In genomic region chr19:5220361-5220760, GRCh38 we compare ENCODE assay signal across 29 cellular contexts.
"Had no signal": no experiment of that assay in that cellular context is flagged by ENCODE, and none has a peak within 500 bp of the region (broad histone marks: within the 10 kb centered on the region; RNA-seq: fewer than 3 reads in every experiment).

No MANE protein-coding gene starts in this region.

- H3K9me3 ChIP-seq: colonic mucosa, esophagus squamous epithelium, gastroesophageal sphincter, heart right ventricle had no signal

- H3K4me1 Mint-ChIP-seq: activated T-helper 17 cell treated with anti-CD3 and anti-CD28 coated beads, Interleukin-2, amount 50 U/mL, for 72 hours had no signal

- H3K4me1 ChIP-seq: colonic mucosa, esophagus squamous epithelium, gastroesophageal sphincter, heart right ventricle had no signal

- H3K27ac Mint-ChIP-seq: activated B cell treated with CpG ODN at 0.5 μM for 24 hours; activated CD8-positive, alpha-beta T cell treated with anti-CD3 and anti-CD28 coated beads for 36 hours; activated naive CD8-positive, alpha-beta T cell; activated T-helper 17 cell treated with anti-CD3 and anti-CD28 coated beads, Interleukin-2, amount 50 U/mL, for 72 hours; T-helper 17 cell; T-helper 2 cell treated with Interferon-gamma antibody and Interleukin-4, amounts not matched to agents 5 μg/mL and 100 μg/mL, for 36 hours had no signal

- H3K4me3 ChIP-seq: colonic mucosa, esophagus squamous epithelium, gastroesophageal sphincter, heart right ventricle had no signal

- H3K9me3 Mint-ChIP-seq: activated B cell treated with CpG ODN at 0.5 μM for 24 hours; activated CD8-positive, alpha-beta T cell treated with anti-CD3 and anti-CD28 coated beads for 36 hours; activated T-cell treated with anti-CD3 and anti-CD28 coated beads, Interleukin-2, amount 50 U/mL, for 4 hours; activated T-helper 17 cell treated with anti-CD3 and anti-CD28 coated beads, Interleukin-2, amount 50 U/mL, for 72 hours; T-helper 2 cell treated with Interferon-gamma antibody and Interleukin-4, amounts not matched to agents 5 μg/mL and 100 μg/mL, for 36 hours had no signal

- H3K36me3 ChIP-seq: colonic mucosa had no signal

- ATAC-seq: activated CD4-positive, CD25-positive, alpha-beta regulatory T cell treated with anti-CD3 and anti-CD28 coated beads, Interleukin-2, amount 50 U/mL, for 24 hours; activated CD8-positive, alpha-beta T cell treated with anti-CD3 and anti-CD28 coated beads for 36 hours; activated T-cell treated with anti-CD3 and anti-CD28 coated beads, Interleukin-2, amount 50 U/mL, for 4 hours; activated T-helper 17 cell treated with anti-CD3 and anti-CD28 coated beads, Interleukin-2, amount 50 U/mL, for 72 hours; gastroesophageal sphincter; heart right ventricle; T-helper 17 cell had no signal

- H3K27me3 Mint-ChIP-seq: activated B cell treated with CpG ODN at 0.5 μM for 24 hours; activated CD8-positive, alpha-beta T cell treated with anti-CD3 and anti-CD28 coated beads for 36 hours; activated naive CD8-positive, alpha-beta T cell; activated T-helper 17 cell treated with anti-CD3 and anti-CD28 coated beads, Interleukin-2, amount 50 U/mL, for 72 hours had no signal

- H3K27me3 ChIP-seq: brain microvascular endothelial cell, colonic mucosa, esophagus squamous epithelium, gastroesophageal sphincter, heart right ventricle had no signal

- DNase-seq: activated B cell treated with CpG ODN at 0.5 μM for 24 hours; activated CD4-positive, alpha-beta T cell treated with anti-CD3 and anti-CD28 coated beads for 48 hours; activated CD4-positive, alpha-beta T cell treated with anti-CD3 and anti-CD28 coated beads, Interleukin-2, amount 50 U/mL, for 1 hour; activated CD4-positive, alpha-beta T cell treated with anti-CD3 and anti-CD28 coated beads, Interleukin-2, amount 50 U/mL, for 48 hours; activated CD8-positive, alpha-beta memory T cell treated with anti-CD3 and anti-CD28 coated beads for 24 hours; activated CD8-positive, alpha-beta T cell treated with anti-CD3 and anti-CD28 coated beads for 36 hours; activated effector memory CD4-positive, alpha-beta T cell treated with Interleukin-2 at 50 U/mL for 16 hours; activated gamma-delta T cell treated with Interleukin-2 at 50 U/mL for 16 hours; activated naive CD4-positive, alpha-beta T cell treated with anti-CD3 and anti-CD28 coated beads, Interleukin-2, amount 50 U/mL, for 16 hours; activated naive CD4-positive, alpha-beta T cell treated with Interleukin-2 at 50 U/mL for 16 hours; activated T-cell treated with anti-CD3 and anti-CD28 coated beads, Interleukin-2, amount 50 U/mL, for 4 hours; amniotic stem cell; anterior cingulate cortex; brain microvascular endothelial cell; caudate nucleus; colonic mucosa; effector CD8-positive, alpha-beta T cell; esophagus squamous epithelium; foreskin melanocyte; heart right ventricle; T-helper 17 cell; T1000; WERI-Rb-1 had no signal

- H3K27ac ChIP-seq: brain microvascular endothelial cell, colonic mucosa, epithelial cell of prostate, esophagus squamous epithelium, gastroesophageal sphincter, heart right ventricle, WERI-Rb-1 had no signal

- H3K4me3 Mint-ChIP-seq: activated B cell treated with CpG ODN at 0.5 μM for 24 hours; activated CD8-positive, alpha-beta T cell treated with anti-CD3 and anti-CD28 coated beads for 36 hours; activated naive CD8-positive, alpha-beta T cell; activated T-cell treated with anti-CD3 and anti-CD28 coated beads, Interleukin-2, amount 50 U/mL, for 4 hours; activated T-helper 17 cell treated with anti-CD3 and anti-CD28 coated beads, Interleukin-2, amount 50 U/mL, for 72 hours; T-helper 17 cell; T-helper 2 cell treated with Interferon-gamma antibody and Interleukin-4, amounts not matched to agents 5 μg/mL and 100 μg/mL, for 36 hours had no signal
